ENCODE assay signal across 12 cellular contexts in genomic region chr2:101843048-101843447, GRCh38.
DNase-seq lines count a peak whose midpoint lies in the region; ATAC-seq and TF ChIP-seq lines count a peak whose summit lies in the region.
"Had no signal": no experiment of that assay in that cellular context is flagged by ENCODE, and none has a peak within 500 bp of the region (broad histone marks: within the 10 kb centered on the region; RNA-seq: fewer than 3 reads in every experiment).

No MANE protein-coding gene starts in this region.

- in situ Hi-C loops in KBM-7 (cut with MboI; ENCODE audit: low pct_unique_long_range_greater_than_20kb, low sequenced_read_pairs): no loop called here

- DNase-seq in EL (peak; percentile 47), SK-N-SH (no peak), fibroblast of gingiva (ENCODE audit: low read depth) (peak; percentile 69), psoas muscle (peak; percentile 37 to 57), HuH-7.5 (ENCODE audit: low spot score) (no peak), KBM-7 (no peak), GOT3 (lab: John Stamatoyannopoulos, UW) (no peak)
- no peak for DNase-seq in stimulated activated CD4-positive, alpha-beta T cell treated with anti-CD3 and anti-CD28 coated beads, Interleukin-15, amount 100 ng/mL, for 24 hours
- DNase-seq: DMS 273 treated with DMSO at 0.1 percent for 48 hours; NCI-H1048; NK-92 treated with Interleukin-12 subunit alpha and Interleukin-12 subunit beta, amount 100 ng/mL, for 24 hours; T-cell had no signal

- no peak for TF ChIP-seq EP300 in SK-N-SH (IDR thresholded peaks at IDR 0.05; ENCODE audit: borderline replicate concordance in 1 of 2, low read depth in 1 of 2, low read length in 1 of 2)

- H3K9me3 ChIP-seq in SK-N-SH: no peaks in the 10 kb centered on the region
- no peaks in the 10 kb centered on the region for H3K9me3 ChIP-seq in psoas muscle

- H3K4me2 ChIP-seq in SK-N-SH: peak overlapping the region; percentile 19; the same call in 1 of the 2 replicates

- peak in 3 of 4 donors; percentile 63 to 89 (median 68) for ATAC-seq in psoas muscle

- H3F3A ChIP-seq in SK-N-SH (replicated peaks; ENCODE audit: insufficient read depth): peaks cover 30% of the 10 kb centered on the region

- peaks cover 59% of the 10 kb centered on the region for H3K79me2 ChIP-seq in SK-N-SH (ENCODE audit: insufficient read depth)

- no peak overlapping the region for H2AFZ ChIP-seq in SK-N-SH (ENCODE audit: low read depth)

- intact Hi-C loops in psoas muscle (cut with DNase I): no loop called here

- H4K20me1 ChIP-seq in SK-N-SH (ENCODE audit: insufficient read depth): peaks cover 39% of the 10 kb centered on the region

- H3K27me3 ChIP-seq in SK-N-SH (ENCODE audit: insufficient read depth) (no peaks in the 10 kb centered on the region), psoas muscle (ENCODE audit: insufficient read depth in 3 of 3, low read length in 2 of 3) (no peaks in the 10 kb centered on the region)

- TF ChIP-seq CTCF in SK-N-SH (IDR thresholded peaks at IDR 0.05) (no peak), psoas muscle (IDR thresholded peaks at IDR 0.05) (no peak)

- H3K4me1 ChIP-seq in SK-N-SH (ENCODE audit: control insufficient read depth in 1 of 2, insufficient read depth in 2 of 2, low read depth in 1 of 2, low read length in 1 of 2): peaks cover 0 to 22% of the 10 kb centered on the region in 2 experiments; a peak in 2 of 4 replicates
- H3K4me1 ChIP-seq in psoas muscle: peaks cover 10% of the 10 kb centered on the region

- peak overlapping the region in 1 of 2 experiments; percentile 66; a peak in 2 of 4 replicates for H3K27ac ChIP-seq in SK-N-SH (ENCODE audit: low read depth in 2 of 2, low read length in 1 of 2)
- no peak overlapping the region for H3K27ac ChIP-seq in psoas muscle

- H3K4me3 ChIP-seq in SK-N-SH (ENCODE audit: low read depth in 2 of 2, low read length in 1 of 2): no peak overlapping the region
- H3K4me3 ChIP-seq in psoas muscle: no peak overlapping the region

- WGBS in SK-N-SH (ENCODE audit: low lambda C conversion rate): 81% methylated on average over 2 of the region's 2 CpGs
- WGBS in psoas muscle, 3 donors: 58 to 66% (median 58%) methylated on average over 2 of the region's 2 CpGs

- CTCF ChIA-PET in SK-N-SH (lab: Yijun Ruan, JAX): interaction anchor here (0.9 kb wide), 1 partner anchor 18 kb away, joined by 3 read pairs; no protein-coding TSS in a partner anchor

- H3K9ac ChIP-seq in SK-N-SH: no peak overlapping the region

- POLR2A ChIA-PET in SK-N-SH (lab: Yijun Ruan, JAX): no interaction called here

- no peak for TF ChIP-seq RAD21 in SK-N-SH (IDR thresholded peaks at IDR 0.05; ENCODE audit: low read length)

- no peaks in the 10 kb centered on the region for H3K9me2 ChIP-seq in SK-N-SH

- H3K36me3 ChIP-seq in SK-N-SH (replicated peaks in 1 of 2; ENCODE audit: control insufficient read depth in 1 of 2, insufficient read depth in 2 of 2, low read length in 1 of 2) (peaks cover 80 to 85% of the 10 kb centered on the region in 2 experiments), psoas muscle (ENCODE audit: insufficient read depth in 1 of 2, low read depth in 1 of 2) (peaks cover 16 to 86% of the 10 kb centered on the region in 2 donors)

TF ChIP-seq in SK-N-SH, 30 proteins besides CTCF, POLR2A, EP300 and RAD21:
- TF ChIP-seq GATA2 (CRISPR knock-in tag; IDR thresholded peaks at IDR 0.05): no peak
- TF ChIP-seq PBX3 (IDR thresholded peaks at IDR 0.05): 0 out of 2 replicates have a peak, but pooled peaks have one; percentile 6
- TF ChIP-seq TCF12 (IDR thresholded peaks at IDR 0.05): no peak

Comparison
In these comparisons a context has a peak if more than half of its experiments do, and no peak if none do; other contexts are left out.
1. DNase-seq: peak in EL (single experiment), fibroblast of gingiva (single experiment) and psoas muscle (2 of 2); none in SK-N-SH (single experiment), HuH-7.5 (single experiment), stimulated activated CD4-positive, alpha-beta T cell treated with anti-CD3 and anti-CD28 coated beads, Interleukin-15, amount 100 ng/mL, for 24 hours (single experiment), KBM-7 (single experiment) and GOT3 (single experiment).